Comparison of ENCODE assay signal across 8 cellular contexts in genomic region chr18:24397131-24397693, GRCh38. TPM values are rescaled to one million over a fixed set of nuclear protein-coding genes. Genes with fewer than 3 reads are reported as not detected.
A peak's percentile ranks its signal among the peaks of the same experiment; 100 is the strongest.
DNase-seq lines count a peak whose midpoint lies in the region; ATAC-seq and TF ChIP-seq lines count a peak whose summit lies in the region.

No MANE protein-coding gene starts in this region.

- peak overlapping the region; percentile 82 for H3K9ac ChIP-seq in adipocyte (ENCODE audit: low read length)

- CTCF ChIA-PET in PC-9 (lab: Charles Lee) = no interaction called here

- H3K36me3 ChIP-seq in PC-9 (ENCODE audit: low read depth) (no peaks in the 10 kb centered on the region), adipocyte (ENCODE audit: control insufficient read depth, insufficient read depth, low read length, severe bottlenecking) (no peaks in the 10 kb centered on the region), vagina (no peaks in the 10 kb centered on the region)

- H3K4me1 ChIP-seq in PC-9 (replicated peaks; ENCODE audit: insufficient read depth) (peaks cover 9% of the 10 kb centered on the region; the same call in 1 of the 2 replicates), adipocyte (ENCODE audit: control insufficient read depth, insufficient read depth, low read length) (peaks cover 34% of the 10 kb centered on the region), vagina (peaks cover 28% of the 10 kb centered on the region)

- H3K4me3 ChIP-seq in PC-9 = peak overlapping the region; percentile 71
- H3K4me3 ChIP-seq in adipocyte (ENCODE audit: low read length) = peak overlapping the region; percentile 85
- H3K4me3 ChIP-seq in vagina = peak overlapping the region; percentile 62 to 77

- H2AFZ ChIP-seq in PC-9 = peak overlapping the region; percentile 99

- DNase-seq in GM13976 (ENCODE audit: low spot score) = peak; percentile 30
- DNase-seq in Kasumi-1 (lab: John Stamatoyannopoulos, UW) = peak; percentile 59 to 74
- peak; percentile 16 to 36 for DNase-seq in PC-9
- peak; percentile 89 for DNase-seq in adipocyte (ENCODE audit: low read depth)
- peak; percentile 61 to 95 (median 85) for DNase-seq in head of caudate nucleus
- DNase-seq in non-pigmented ciliary epithelial cell (ENCODE audit: low read depth) = peak; percentile 31
- DNase-seq in vagina (ENCODE audit: extremely low spot score in 2 of 2) = peak in 1 of 2 donors; percentile 94

- H3K9me3 ChIP-seq in PC-9 (ENCODE audit: insufficient read depth, low read depth) = no peaks in the 10 kb centered on the region
- H3K9me3 ChIP-seq in adipocyte (ENCODE audit: control insufficient read depth, low read length) = no peaks in the 10 kb centered on the region
- no peaks in the 10 kb centered on the region for H3K9me3 ChIP-seq in vagina

- ATAC-seq in GM18867 (IDR thresholded peaks at IDR 0.05; ENCODE audit: unreplicated experiment) = no peak

- in situ Hi-C loops in GM13976 (cut with MboI; ENCODE audit: low sequenced_read_pairs, unreplicated experiment) = no loop called here

- TF ChIP-seq CTCF in GM13976 (IDR thresholded peaks at IDR 0.05; ENCODE audit: borderline replicate concordance, control extremely low read depth, extremely low read depth, insufficient read depth, missing control alignments) (no peak), PC-9 (conservative IDR thresholded peaks at IDR 0.05) (no peak), vagina (IDR thresholded peaks at IDR 0.05) (no peak)

- TF ChIP-seq POLR2A in vagina (IDR thresholded peaks at IDR 0.05) = no peak

- intact Hi-C loops in PC-9 (cut with micrococcal nuclease; ENCODE audit: unreplicated experiment) = loop anchor here (5.0 kb wide), 1 partner anchor 35 kb away; no protein-coding TSS in a partner anchor
- intact Hi-C loops in head of caudate nucleus (cut with DNase I) = loop anchor here (2.0 kb wide), 1 partner anchor 30 kb away; the partner anchor contains the start of gene IMPACT
- intact Hi-C loops in vagina (cut with DNase I) = no loop called here

- H3K4me2 ChIP-seq in PC-9 = peak overlapping the region; percentile 92

- BruUV-seq in PC-9 (replicated peaks; lab: Mats Ljungman, UMichigan) = TSS peak; percentile 70

- H4K20me1 ChIP-seq in PC-9 (ENCODE audit: insufficient read depth) = no peaks in the 10 kb centered on the region

- no peaks in the 10 kb centered on the region for H3K79me2 ChIP-seq in PC-9 (ENCODE audit: low read depth)

- POLR2A ChIA-PET in PC-9 (lab: Charles Lee; ENCODE audit: unreplicated experiment) = no interaction called here

- H3K27me3 ChIP-seq in PC-9 (ENCODE audit: insufficient read depth, low read depth) (no peaks in the 10 kb centered on the region), adipocyte (replicated peaks; ENCODE audit: control insufficient read depth, insufficient read depth, low read length) (no peaks in the 10 kb centered on the region), vagina (no peaks in the 10 kb centered on the region)

- H3F3A ChIP-seq in PC-9 (ENCODE audit: insufficient read depth, low read depth) = no peaks in the 10 kb centered on the region

- H3K27ac ChIP-seq in PC-9 = no peak overlapping the region
- H3K27ac ChIP-seq in vagina = peak overlapping the region; percentile 83

- H3K9me2 ChIP-seq in PC-9 (ENCODE audit: insufficient read depth) = no peaks in the 10 kb centered on the region

RNA-seq across cellular contexts. Expression of gene OSBPL1A, which starts 0.4 kb away (rescaled TPM):
- total RNA-seq in PC-9 (2021) = 33.7 and 37.4 TPM in 2 replicates
- total RNA-seq in vagina = 33.9 TPM

RNA-seq across cellular contexts. Expression of gene IMPACT, which starts 29.3 kb away (rescaled TPM):
- total RNA-seq in PC-9 (2021) (29.0 and 32.9 TPM in 2 replicates), vagina (10.3 TPM)
